9 cellular contexts compared by ENCODE assay signal in genomic region chr13:40052954-40053353, GRCh38.
"Had no signal": no experiment of that assay in that cellular context is flagged by ENCODE, and none has a peak within 500 bp of the region (broad histone marks: within the 10 kb centered on the region; RNA-seq: fewer than 3 reads in every experiment).

No MANE protein-coding gene starts in this region.

- H3K4me1 Mint-ChIP-seq: IgD-negative memory B cell had no signal

- H2AFZ ChIP-seq: GM23248 had no signal

- H3K36me3 ChIP-seq: HAP-1 had no signal

- ATAC-seq: HCT116 had no signal

- H3K4me1 ChIP-seq: HAP-1 had no signal

- H3K9me3 Mint-ChIP-seq: HFFc6 had no signal

- H3K9ac ChIP-seq: GM23248 had no signal

- H3K4me3 ChIP-seq: GM23248, HAP-1 had no signal

- DNase-seq: GM23248, GOT3, H7, HFFc6 had no signal

- FAIRE-seq: HepG2 had no signal

- H3K4me3 Mint-ChIP-seq: HFFc6, IgD-negative memory B cell had no signal

- H3K27ac ChIP-seq: GM23248, HL-60 had no signal

- H3K9me3 ChIP-seq: HAP-1 had no signal

- H3K27ac Mint-ChIP-seq: HFFc6, IgD-negative memory B cell had no signal
